1 cellular context compared by ENCODE assay signal in genomic region chr15:85388506-85388905, GRCh38.
TF ChIP-seq lines count a peak whose summit lies in the region.

No MANE protein-coding gene starts in this region.

TF ChIP-seq in IMR-90, 13 proteins besides CTCF, POLR2A, EP300 and RAD21 (continued from another document):
- no peak for TF ChIP-seq ELK1 (IDR thresholded peaks at IDR 0.05; ENCODE audit: borderline replicate concordance, low read depth, low read length)
- TF ChIP-seq USF2 (IDR thresholded peaks at IDR 0.05; ENCODE audit: low read depth, low read length) = no peak
- TF ChIP-seq MAZ (IDR thresholded peaks at IDR 0.05; ENCODE audit: borderline replicate concordance, low read depth, low read length) = no peak
- no peak for TF ChIP-seq MAFK (IDR thresholded peaks at IDR 0.05; ENCODE audit: low read depth, low read length)
- TF ChIP-seq RFX5 (IDR thresholded peaks at IDR 0.05; ENCODE audit: low read depth, low read length) = no peak
